30 cellular contexts compared by ENCODE assay signal in the genomic region with DNA sequence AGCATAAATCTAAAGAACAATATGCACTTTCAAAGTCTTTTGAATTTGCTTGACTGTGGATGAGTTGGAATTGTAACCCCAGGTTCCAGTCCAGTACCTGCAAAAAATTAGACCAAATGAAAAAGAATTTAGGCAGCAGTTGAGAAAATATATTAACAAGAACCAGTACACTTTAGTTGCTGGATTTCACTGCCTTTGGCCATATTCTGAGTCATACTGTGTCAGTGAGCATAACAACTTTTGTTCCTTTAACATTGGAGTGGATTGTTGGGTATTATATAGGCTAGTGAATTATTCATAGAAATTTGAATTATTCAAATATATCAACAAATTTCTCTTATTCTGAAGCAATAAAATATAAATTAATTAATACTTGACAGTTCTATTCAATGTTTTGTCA.
"Had no signal": no experiment of that assay in that cellular context is flagged by ENCODE, and none has a peak within 500 bp of the region (broad histone marks: within the 10 kb centered on the region; RNA-seq: fewer than 3 reads in every experiment).

No MANE protein-coding gene starts in this region.

- H3K27me3 ChIP-seq: left lung, ovary, stomach, testis, thyroid gland, transverse colon, upper lobe of left lung, vagina had no signal

- H3K27ac ChIP-seq: left lung, ovary, skin epidermis, stomach, testis, thyroid gland, transverse colon, upper lobe of left lung, vagina had no signal

- H3K4me3 ChIP-seq: left lung, lung, mucosa of descending colon, ovary, skin epidermis, stomach, testis, thyroid gland, transverse colon, upper lobe of left lung, vagina had no signal

- H3K4me3 Mint-ChIP-seq: immature natural killer cell; memory B cell; naive thymus-derived CD4-positive, alpha-beta T cell; natural killer cell treated with Interleukin-12 subunit alpha and Interleukin-12 subunit beta and Interleukin-15 and Interleukin-18, amount 100 ng/mL, for 72 hours; stimulated activated naive B cell treated with anti-CD40 and anti-IgM and Interleukin-4, amounts not matched to agents 10 μg/mL and 1 μg/mL and 100 μg/mL, for 72 hours had no signal

- H3K36me3 ChIP-seq: left lung, ovary, stomach, thyroid gland, transverse colon, upper lobe of left lung, vagina had no signal

- DNase-seq: hypothalamus; immature natural killer cell; kidney; left colon; midbrain; mucosa of descending colon; naive thymus-derived CD4-positive, alpha-beta T cell; ovary; retina; right cardiac atrium; stimulated activated CD4-positive, alpha-beta T cell treated with anti-CD3 and anti-CD28 coated beads, Interleukin-12 subunit alpha, Interleukin-12 subunit beta, amount 100 ng/mL, for 4 hours; stimulated activated CD4-positive, alpha-beta T cell treated with anti-CD3 and anti-CD28 coated beads, Interleukin-15, amount 100 ng/mL, for 24 hours; stimulated activated CD4-positive, alpha-beta T cell treated with anti-CD3 and anti-CD28 coated beads, Interleukin-2, amount 100 ng/mL, for 24 hours; stimulated activated CD4-positive, alpha-beta T cell treated with anti-CD3 and anti-CD28 coated beads, Interleukin-4, amount 100 ng/mL, for 1 hour; stimulated activated naive B cell treated with anti-CD40 and anti-IgM and Interleukin-4, amounts not matched to agents 10 μg/mL and 1 μg/mL and 100 μg/mL, for 72 hours; stimulated activated naive CD8-positive, alpha-beta T cell treated with anti-CD3 and anti-CD28 coated beads, Interleukin-15, Interleukin-2, amounts not matched to agents 100 U/mL and 50 U/mL, for 24 hours; stomach; testis; thyroid gland; transverse colon; upper lobe of left lung had no signal

- FAIRE-seq: islet of Langerhans, kidney had no signal

- H3K4me1 ChIP-seq: left lung, stomach, testis, thyroid gland, transverse colon, upper lobe of left lung, vagina had no signal

- ATAC-seq: left colon; left lung; mucosa of descending colon; naive thymus-derived CD4-positive, alpha-beta T cell; natural killer cell treated with Interleukin-12 subunit alpha and Interleukin-12 subunit beta and Interleukin-15 and Interleukin-18, amount 100 ng/mL, for 72 hours; right cardiac atrium; sciatic nerve; stimulated activated naive B cell treated with anti-CD40 and anti-IgM and Interleukin-4, amounts not matched to agents 10 μg/mL and 1 μg/mL and 100 μg/mL, for 72 hours; stimulated activated naive CD8-positive, alpha-beta T cell treated with anti-CD3 and anti-CD28 coated beads, Interleukin-15, Interleukin-2, amounts not matched to agents 100 U/mL and 50 U/mL, for 24 hours had no signal

- H3K27me3 Mint-ChIP-seq: progenitor cell of endocrine pancreas had no signal

- H3K36me3 Mint-ChIP-seq: immature natural killer cell; memory B cell; stimulated activated naive B cell treated with anti-CD40 and anti-IgM and Interleukin-4, amounts not matched to agents 10 μg/mL and 1 μg/mL and 100 μg/mL, for 72 hours had no signal

- H3K27ac Mint-ChIP-seq: immature natural killer cell; memory B cell; naive thymus-derived CD4-positive, alpha-beta T cell; natural killer cell treated with Interleukin-12 subunit alpha and Interleukin-12 subunit beta and Interleukin-15 and Interleukin-18, amount 100 ng/mL, for 72 hours; progenitor cell of endocrine pancreas; stimulated activated naive B cell treated with anti-CD40 and anti-IgM and Interleukin-4, amounts not matched to agents 10 μg/mL and 1 μg/mL and 100 μg/mL, for 72 hours had no signal

- H3K9me3 ChIP-seq: left lung, mucosa of descending colon, ovary, stomach, testis, thyroid gland, upper lobe of left lung, vagina had no signal

- H3K4me1 Mint-ChIP-seq: immature natural killer cell; memory B cell; stimulated activated naive B cell treated with anti-CD40 and anti-IgM and Interleukin-4, amounts not matched to agents 10 μg/mL and 1 μg/mL and 100 μg/mL, for 72 hours had no signal
